ENCODE assay signal across 3 cellular contexts in genomic region chr2:199911877-199912161, GRCh38.
A peak's percentile ranks its signal among the peaks of the same experiment; 100 is the strongest.
TF ChIP-seq lines count a peak whose summit lies in the region.

No MANE protein-coding gene starts in this region.

TF ChIP-seq in SK-N-SH, 30 proteins besides CTCF, POLR2A, EP300 and RAD21:
- TF ChIP-seq YY1 (IDR thresholded peaks at IDR 0.05; ENCODE audit: low read depth) = no peak
- no peak for TF ChIP-seq MXI1 (IDR thresholded peaks at IDR 0.05; ENCODE audit: low read depth, low read length)
- no peak for TF ChIP-seq IRF3 (IDR thresholded peaks at IDR 0.05; ENCODE audit: low read depth, low read length)
- no peak for TF ChIP-seq GABPA (IDR thresholded peaks at IDR 0.05; ENCODE audit: low read depth)

TF ChIP-seq in SK-N-SH treated with all-trans-retinoic acid at 6 μM for 48 hours, 23 proteins besides CTCF, POLR2A, EP300 and RAD21:
- TF ChIP-seq TOX (CRISPR knock-in tag; IDR thresholded peaks at IDR 0.05; ENCODE audit: borderline replicate concordance) = no peak
- TF ChIP-seq RARB (CRISPR knock-in tag; IDR thresholded peaks at IDR 0.05) = no peak
- no peak for TF ChIP-seq CSDC2 (CRISPR knock-in tag; IDR thresholded peaks at IDR 0.05)
- no peak for TF ChIP-seq TSHZ2 (CRISPR knock-in tag; IDR thresholded peaks at IDR 0.05)
- no peak for TF ChIP-seq OSR1 (CRISPR knock-in tag; IDR thresholded peaks at IDR 0.05)
- no peak for TF ChIP-seq CREB5 (CRISPR knock-in tag; IDR thresholded peaks at IDR 0.05; ENCODE audit: low read depth)

TF ChIP-seq in HepG2, 621 proteins besides CTCF, POLR2A, EP300 and RAD21:
- TF ChIP-seq NFATC3 (CRISPR knock-in tag; IDR thresholded peaks at IDR 0.05) (0 out of 2 replicates have a peak, but pooled peaks have one; percentile 35), ZNF784 (CRISPR knock-in tag; IDR thresholded peaks at IDR 0.05; ENCODE audit: borderline replicate concordance) (peak; percentile 4; the same call in 1 of the 2 replicates), ZNF33B (CRISPR knock-in tag; IDR thresholded peaks at IDR 0.05) (peak; percentile 44; the same call in 1 of the 2 replicates), ZNF296 (CRISPR knock-in tag; conservative IDR thresholded peaks at IDR 0.05) (0 out of 2 replicates have a peak, but pooled peaks have one; percentile 2), ASH2L (IDR thresholded peaks at IDR 0.05; ENCODE audit: insufficient read length, low read depth, low read length) (peak; percentile 48), KDM5A (IDR thresholded peaks at IDR 0.05; ENCODE audit: borderline replicate concordance, low read length) (0 out of 2 replicates have a peak, but pooled peaks have one; percentile 47), HNRNPLL (IDR thresholded peaks at IDR 0.05; ENCODE audit: low read depth, low read length, poor library complexity, severe bottlenecking) (no peak), SMAD9 (CRISPR knock-in tag; IDR thresholded peaks at IDR 0.05) (0 out of 2 replicates have a peak, but pooled peaks have one; percentile 45), ZBTB1 (CRISPR knock-in tag; IDR thresholded peaks at IDR 0.05; ENCODE audit: borderline replicate concordance) (no peak), CBX5 (CRISPR knock-in tag; IDR thresholded peaks at IDR 0.05; ENCODE audit: borderline replicate concordance) (0 out of 2 replicates have a peak, but pooled peaks have one; percentile 1), ARID4A (CRISPR knock-in tag; IDR thresholded peaks at IDR 0.05; ENCODE audit: borderline replicate concordance) (no peak), ZNF547 (CRISPR knock-in tag; IDR thresholded peaks at IDR 0.05) (peak; percentile 18; the same call in 1 of the 2 replicates), ZNF589 (CRISPR knock-in tag; conservative IDR thresholded peaks at IDR 0.05) (0 out of 2 replicates have a peak, but pooled peaks have one; percentile 20), HOXA9 (CRISPR knock-in tag; IDR thresholded peaks at IDR 0.05; ENCODE audit: borderline replicate concordance) (0 out of 2 replicates have a peak, but pooled peaks have one; percentile 8), MZF1 (CRISPR knock-in tag; IDR thresholded peaks at IDR 0.05; ENCODE audit: borderline replicate concordance) (0 out of 2 replicates have a peak, but pooled peaks have one; percentile 13), ATM (IDR thresholded peaks at IDR 0.05; ENCODE audit: borderline replicate concordance) (no peak), RXRB (CRISPR knock-in tag; IDR thresholded peaks at IDR 0.05; ENCODE audit: borderline replicate concordance) (no peak), SRSF9 (IDR thresholded peaks at IDR 0.05; ENCODE audit: borderline replicate concordance, insufficient read depth, low read depth, low read length, poor library complexity, severe bottlenecking) (no peak), ZBTB4 (CRISPR knock-in tag; IDR thresholded peaks at IDR 0.05; ENCODE audit: borderline replicate concordance) (0 out of 2 replicates have a peak, but pooled peaks have one; percentile 2), ZNF337 (CRISPR knock-in tag; IDR thresholded peaks at IDR 0.05; ENCODE audit: borderline replicate concordance, low read depth) (0 out of 2 replicates have a peak, but pooled peaks have one; percentile 14), MYC (CRISPR knock-in tag; IDR thresholded peaks at IDR 0.05; ENCODE audit: borderline replicate concordance) (no peak), YEATS4 (CRISPR knock-in tag; IDR thresholded peaks at IDR 0.05; ENCODE audit: borderline replicate concordance) (no peak), SNAPC5 (CRISPR knock-in tag; IDR thresholded peaks at IDR 0.05; ENCODE audit: borderline replicate concordance) (no peak), RFXANK (CRISPR knock-in tag; IDR thresholded peaks at IDR 0.05) (no peak), SMAD1 (CRISPR knock-in tag; IDR thresholded peaks at IDR 0.05; ENCODE audit: borderline replicate concordance, low read depth) (0 out of 2 replicates have a peak, but pooled peaks have one; percentile 2), TEAD2 (CRISPR knock-in tag; IDR thresholded peaks at IDR 0.05) (no peak), RNF219 (CRISPR knock-in tag; IDR thresholded peaks at IDR 0.05) (0 out of 2 replicates have a peak, but pooled peaks have one; percentile 64), ZNF382 (CRISPR knock-in tag; IDR thresholded peaks at IDR 0.05; ENCODE audit: borderline replicate concordance) (no peak), ZNF83 (CRISPR knock-in tag; IDR thresholded peaks at IDR 0.05; ENCODE audit: borderline replicate concordance) (peak; percentile 1; the same call in 1 of the 2 replicates), BCL3 (CRISPR knock-in tag; IDR thresholded peaks at IDR 0.05) (no peak), TFAP4 (IDR thresholded peaks at IDR 0.05; ENCODE audit: borderline replicate concordance, low read depth) (0 out of 2 replicates have a peak, but pooled peaks have one; percentile 4), SAFB2 (CRISPR knock-in tag; IDR thresholded peaks at IDR 0.05; ENCODE audit: borderline replicate concordance, low read depth) (no peak), ZFP37 (CRISPR knock-in tag; IDR thresholded peaks at IDR 0.05; ENCODE audit: borderline replicate concordance) (no peak), MLLT10 (CRISPR knock-in tag; IDR thresholded peaks at IDR 0.05) (no peak), ZNF282 (IDR thresholded peaks at IDR 0.05; ENCODE audit: partially characterized antibody) (no peak), GFI1 (CRISPR knock-in tag; IDR thresholded peaks at IDR 0.05; ENCODE audit: borderline replicate concordance) (0 out of 2 replicates have a peak, but pooled peaks have one; percentile 9), ZNF136 (CRISPR knock-in tag; IDR thresholded peaks at IDR 0.05; ENCODE audit: low read depth) (no peak)
TF ChIP-seq in HepG2: peak in this region for 19.
